ENCODE assay signal across 18 cellular contexts in genomic region chrX:12263211-12263610, GRCh38.
A peak's percentile ranks its signal among the peaks of the same experiment; 100 is the strongest.
DNase-seq lines count a peak whose midpoint lies in the region; ATAC-seq, FAIRE-seq and TF ChIP-seq lines count a peak whose summit lies in the region.
"Had no signal": no experiment of that assay in that cellular context is flagged by ENCODE, and none has a peak within 500 bp of the region (broad histone marks: within the 10 kb centered on the region; RNA-seq: fewer than 3 reads in every experiment).

No MANE protein-coding gene starts in this region.

- H3K27ac ChIP-seq in IMR-90 (ENCODE audit: insufficient read depth, low read length) (no peak overlapping the region), keratinocyte (ENCODE audit: control insufficient read depth, insufficient read depth, low read length) (no peak overlapping the region)
- H3K27ac ChIP-seq: C4-2B, GM23248, HL-60 had no signal

- no peak for TF ChIP-seq POLR2A in IMR-90 (IDR thresholded peaks at IDR 0.05; ENCODE audit: low read depth, low read length)

- DNase-seq in HCEC 1CT (peak; percentile 4), IMR-90 (peak; percentile 6), RPMI7951 (ENCODE audit: low read depth) (peak; percentile 30), keratinocyte (ENCODE audit: low read depth, low spot score) (peak; percentile 25)
- DNase-seq in stimulated activated CD4-positive, alpha-beta T cell treated with anti-CD3 and anti-CD28 coated beads, Interleukin-2, amount 100 ng/mL, for 24 hours, result no peak
- no peak for DNase-seq in activated naive CD4-positive, alpha-beta T cell treated with anti-CD3 and anti-CD28 coated beads for 36 hours
- no peak for DNase-seq in stimulated activated CD4-positive, alpha-beta T cell treated with anti-CD3 and anti-CD28 coated beads, Interleukin-4, amount 100 ng/mL, for 4 hours
- DNase-seq: BE2C; CD4-positive, alpha-beta memory T cell; DND-41; GF-D8; GM23248; KBM-7 had no signal

- peaks cover 2% of the 10 kb centered on the region; the same call in 1 of the 2 replicates for H3K4me1 ChIP-seq in IMR-90 (ENCODE audit: control insufficient read depth, insufficient read depth, low read length)
- peaks cover 5% of the 10 kb centered on the region for H3K4me1 ChIP-seq in keratinocyte (ENCODE audit: control insufficient read depth, extremely low read depth, insufficient read depth, low read length)
- H3K4me1 ChIP-seq: BE2C had no signal

- no peak overlapping the region for H3K14ac ChIP-seq in IMR-90 (replicated peaks; ENCODE audit: low read depth, low read length)

- H3K4me2 ChIP-seq in IMR-90 (ENCODE audit: low read depth, low read length), result no peak overlapping the region
- no peak overlapping the region for H3K4me2 ChIP-seq in keratinocyte (ENCODE audit: control insufficient read depth, extremely low read depth, insufficient read depth, low read depth, low read length)

- H3K4me1 Mint-ChIP-seq in activated naive CD4-positive, alpha-beta T cell treated with anti-CD3 and anti-CD28 coated beads for 36 hours (ENCODE audit: low read depth), result no peaks in the 10 kb centered on the region
- H3K4me1 Mint-ChIP-seq: CD4-positive, alpha-beta memory T cell had no signal

- H4K91ac ChIP-seq in IMR-90 (ENCODE audit: insufficient read depth, low read depth, low read length), result no peak overlapping the region

- H3K56ac ChIP-seq in IMR-90 (ENCODE audit: extremely low read depth, insufficient read depth, low read length), result no peak overlapping the region

- dilution Hi-C loops in IMR-90 (cut with HindIII; ENCODE audit: low sequenced_read_pairs, unreplicated experiment), result no loop called here
- dilution Hi-C loops in keratinocyte (cut with MboI; ENCODE audit: extremely low pct_ligation_motif_present, low sequenced_read_pairs), result no loop called here

- no peaks in the 10 kb centered on the region for H3K9me3 Mint-ChIP-seq in activated naive CD4-positive, alpha-beta T cell treated with anti-CD3 and anti-CD28 coated beads for 36 hours

- TF ChIP-seq RAD21 in IMR-90 (IDR thresholded peaks at IDR 0.05; ENCODE audit: low read length), result no peak

- in situ Hi-C loops in IMR-90 (cut with MboI; ENCODE audit: low sequenced_read_pairs), result no loop called here

- no peaks in the 10 kb centered on the region for H3K27me3 ChIP-seq in IMR-90 (ENCODE audit: control insufficient read depth, insufficient read depth, low read length)
- no peaks in the 10 kb centered on the region for H3K27me3 ChIP-seq in keratinocyte (ENCODE audit: control insufficient read depth, extremely low read depth, insufficient read depth, low read length)
- H3K27me3 ChIP-seq: BE2C had no signal

- H2AFZ ChIP-seq in IMR-90 (replicated peaks; ENCODE audit: low read length, poor library complexity), result no peak overlapping the region
- H2AFZ ChIP-seq in keratinocyte (ENCODE audit: control insufficient read depth, low read length), result no peak overlapping the region
- H2AFZ ChIP-seq: GM23248 had no signal

- no peak overlapping the region for H2BK20ac ChIP-seq in IMR-90 (ENCODE audit: low read depth, low read length)

- no peaks in the 10 kb centered on the region for H3K36me3 Mint-ChIP-seq in activated naive CD4-positive, alpha-beta T cell treated with anti-CD3 and anti-CD28 coated beads for 36 hours (ENCODE audit: low read depth)
- H3K36me3 Mint-ChIP-seq: CD4-positive, alpha-beta memory T cell had no signal

- intact Hi-C loops in IMR-90 (cut with micrococcal nuclease), result no loop called here
- intact Hi-C loops in activated naive CD4-positive, alpha-beta T cell treated with anti-CD3 and anti-CD28 coated beads for 36 hours (cut with micrococcal nuclease), result no loop called here

- no peak overlapping the region for H4K8ac ChIP-seq in IMR-90 (ENCODE audit: low read depth in 2 of 2, low read length in 2 of 2)

- H2BK120ac ChIP-seq in IMR-90 (ENCODE audit: low read depth, low read length), result 0 out of 2 replicates have a peak overlapping the region, but pooled peaks have one; percentile 10

- no peaks in the 10 kb centered on the region for H3K9me3 ChIP-seq in IMR-90 (ENCODE audit: control insufficient read depth, insufficient read depth, low read length)
- H3K9me3 ChIP-seq in keratinocyte (ENCODE audit: control insufficient read depth, low read depth, low read length), result no peaks in the 10 kb centered on the region
- H3K9me3 ChIP-seq: BE2C had no signal

- H3K4me3 ChIP-seq in IMR-90 (ENCODE audit: insufficient read depth, low read depth, low read length) (no peak overlapping the region), keratinocyte (ENCODE audit: control insufficient read depth in 2 of 3, extremely low read depth in 1 of 3, insufficient read depth in 2 of 3, low read depth in 1 of 3, low read length in 3 of 3) (no peak overlapping the region)
- H3K4me3 ChIP-seq: GM23248 had no signal

- CTCF ChIA-PET in IMR-90 (lab: Yijun Ruan, JAX), result no interaction called here
- CTCF ChIA-PET in activated naive CD4-positive, alpha-beta T cell treated with anti-CD3 and anti-CD28 coated beads for 36 hours (lab: Charles Lee), result interaction anchor here (0.6 kb wide), 1 partner anchor 79 kb away, joined by 7 read pairs; no protein-coding TSS in a partner anchor

- WGBS in IMR-90 (ENCODE audit: extremely low coverage in 2 of 2, insufficient read length in 1 of 2), 2 experiments, result no CpG with 5 or more reads among the region's 1 CpG

- no TSS peak for BruUV-seq in IMR-90 (replicated peaks; lab: Mats Ljungman, UMichigan)

- TF ChIP-seq CTCF in IMR-90 (conservative IDR thresholded peaks at IDR 0.05; ENCODE audit: low read depth, low read length), result no peak
- TF ChIP-seq CTCF in keratinocyte (optimal IDR thresholded peaks at IDR 0.05 in 1 of 3, IDR thresholded peaks at IDR 0.05 in 1 of 3, conservative IDR thresholded peaks at IDR 0.05 in 1 of 3; ENCODE audit: extremely low read depth in 1 of 3, insufficient read depth in 2 of 3, low read length in 3 of 3), result no peak

- H3K9ac ChIP-seq in IMR-90 (ENCODE audit: low read depth, low read length) (no peak overlapping the region), keratinocyte (ENCODE audit: control insufficient read depth, extremely low read depth, insufficient read depth, low read length) (no peak overlapping the region)
- H3K9ac ChIP-seq: GM23248 had no signal

- H3K23ac ChIP-seq in IMR-90 (ENCODE audit: low read depth, low read length), result no peak overlapping the region; the same call in 1 of the 2 replicates

- H3K79me1 ChIP-seq in IMR-90 (ENCODE audit: low read depth in 1 of 2, low read length in 2 of 2), result no peaks in the 10 kb centered on the region

- no peak overlapping the region for H3K27ac Mint-ChIP-seq in activated naive CD4-positive, alpha-beta T cell treated with anti-CD3 and anti-CD28 coated beads for 36 hours
- H3K27ac Mint-ChIP-seq: CD4-positive, alpha-beta memory T cell had no signal

- ATAC-seq in IMR-90 (ENCODE audit: low read depth), result no peak
- no peak for ATAC-seq in HG02623 (IDR thresholded peaks at IDR 0.05; ENCODE audit: unreplicated experiment)

- H2AK9ac ChIP-seq in IMR-90 (replicated peaks; ENCODE audit: low read depth, low read length, poor library complexity), result no peak overlapping the region

- no peak overlapping the region for H2BK5ac ChIP-seq in IMR-90 (ENCODE audit: low read depth, low read length, poor library complexity, severe bottlenecking)

- H4K5ac ChIP-seq in IMR-90 (ENCODE audit: low read depth, low read length), result no peak overlapping the region

- no peaks in the 10 kb centered on the region for H3K27me3 Mint-ChIP-seq in activated naive CD4-positive, alpha-beta T cell treated with anti-CD3 and anti-CD28 coated beads for 36 hours (ENCODE audit: low read depth)
- H3K27me3 Mint-ChIP-seq: CD4-positive, alpha-beta memory T cell had no signal

- no peaks in the 10 kb centered on the region for H3K79me2 ChIP-seq in keratinocyte (ENCODE audit: control insufficient read depth, insufficient read depth, low read length)

- H4K20me1 ChIP-seq in IMR-90 (ENCODE audit: insufficient read depth, low read length) (no peaks in the 10 kb centered on the region), keratinocyte (ENCODE audit: control insufficient read depth, extremely low read depth, insufficient read depth, low read length) (no peaks in the 10 kb centered on the region)

- peak; percentile 63 for FAIRE-seq in keratinocyte (lab: Jason Lieb, UNC)
- FAIRE-seq: A204.1, H54 had no signal

- H3K4ac ChIP-seq in IMR-90 (ENCODE audit: low read depth, low read length), result no peak overlapping the region

- POLR2A ChIA-PET in IMR-90 (lab: Charles Lee; ENCODE audit: unreplicated experiment), result no interaction called here

- H3K9me1 ChIP-seq in IMR-90 (ENCODE audit: insufficient read depth, low read length) (no peaks in the 10 kb centered on the region), keratinocyte (ENCODE audit: control insufficient read depth, extremely low read depth, insufficient read depth, low read length) (no peaks in the 10 kb centered on the region)

- H3K36me3 ChIP-seq in IMR-90 (ENCODE audit: control insufficient read depth, insufficient read depth, low read length) (no peaks in the 10 kb centered on the region), keratinocyte (ENCODE audit: control insufficient read depth in 2 of 2, extremely low read depth in 1 of 2, insufficient read depth in 2 of 2, low read length in 2 of 2) (no peaks in the 10 kb centered on the region)
- H3K36me3 ChIP-seq: BE2C had no signal

- H3K18ac ChIP-seq in IMR-90 (ENCODE audit: low read depth, low read length), result no peak overlapping the region; the same call in 1 of the 2 replicates

- H2AK5ac ChIP-seq in IMR-90 (ENCODE audit: low read depth, low read length), result no peak overlapping the region; the same call in 1 of the 2 replicates

- no peak overlapping the region for H3K4me3 Mint-ChIP-seq in activated naive CD4-positive, alpha-beta T cell treated with anti-CD3 and anti-CD28 coated beads for 36 hours
- H3K4me3 Mint-ChIP-seq: CD4-positive, alpha-beta memory T cell had no signal

- H2BK15ac ChIP-seq in IMR-90 (ENCODE audit: low read depth, low read length), result no peak overlapping the region

TF ChIP-seq in IMR-90, 13 proteins besides CTCF, POLR2A, EP300 and RAD21 (continues in another document):
- TF ChIP-seq NFE2L2 (IDR thresholded peaks at IDR 0.05; ENCODE audit: low read depth, low read length), result no peak
- TF ChIP-seq RCOR1 (IDR thresholded peaks at IDR 0.05; ENCODE audit: insufficient replicate concordance, low read length), result no peak
- TF ChIP-seq BHLHE40 (IDR thresholded peaks at IDR 0.05; ENCODE audit: low read depth, low read length), result no peak
- TF ChIP-seq ELK1 (IDR thresholded peaks at IDR 0.05; ENCODE audit: borderline replicate concordance, low read depth, low read length), result no peak

Comparison
In these comparisons a context has a peak if more than half of its experiments do, and no peak if none do; other contexts are left out.
1. DNase-seq: peak in HCEC 1CT (single experiment), IMR-90 (single experiment), RPMI7951 (single experiment) and keratinocyte (single experiment); none in stimulated activated CD4-positive, alpha-beta T cell treated with anti-CD3 and anti-CD28 coated beads, Interleukin-2, amount 100 ng/mL, for 24 hours (0 of 2), activated naive CD4-positive, alpha-beta T cell treated with anti-CD3 and anti-CD28 coated beads for 36 hours (single experiment) and stimulated activated CD4-positive, alpha-beta T cell treated with anti-CD3 and anti-CD28 coated beads, Interleukin-4, amount 100 ng/mL, for 4 hours (0 of 2).